ENCODE assay signal across 21 cellular contexts in the genomic region with DNA sequence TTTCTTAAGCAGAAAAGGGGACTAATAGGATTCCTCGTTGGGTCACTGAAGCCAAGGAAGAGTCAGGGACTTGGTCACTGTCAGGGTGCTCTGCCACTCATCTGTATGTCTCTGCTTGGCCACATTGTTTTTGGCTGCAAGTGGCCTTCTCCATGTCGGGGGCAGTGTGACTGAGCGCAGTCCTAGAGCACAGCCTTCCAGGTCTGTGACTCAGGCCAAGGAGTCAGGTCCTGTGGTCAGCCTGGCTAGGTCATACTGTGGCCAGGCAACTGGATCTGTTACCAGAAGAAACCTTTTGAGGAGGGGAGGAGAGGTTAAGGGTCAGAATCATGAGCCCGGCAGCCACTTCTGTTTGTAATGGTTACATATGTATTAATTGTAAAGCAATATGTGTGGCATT.
"Had no signal": no experiment of that assay in that cellular context is flagged by ENCODE, and none has a peak within 500 bp of the region (broad histone marks: within the 10 kb centered on the region; RNA-seq: fewer than 3 reads in every experiment).

No MANE protein-coding gene starts in this region.

- H3K27me3 ChIP-seq: ascending aorta, breast epithelium, neutrophil, upper lobe of right lung had no signal

- H3K4me1 ChIP-seq: ascending aorta, breast epithelium, upper lobe of right lung had no signal

- DNase-seq: activated CD4-positive, alpha-beta T cell treated with anti-CD3 and anti-CD28 coated beads, Interleukin-2, amount 10 ng/mL, durations not matched to agents 7 days and 5 days; activated CD8-positive, alpha-beta T cell treated with anti-CD3 and anti-CD28 coated beads, Interleukin-2, amount 10 ng/mL, durations not matched to agents 7 days and 5 days; activated effector memory CD4-positive, alpha-beta T cell treated with Interleukin-2 at 50 U/mL for 16 hours; activated naive CD4-positive, alpha-beta T cell treated with anti-CD3 and anti-CD28 coated beads, Interleukin-2, amount 10 ng/mL, durations not matched to agents 7 days and 5 days; activated T-cell treated with anti-CD3 and anti-CD28 coated beads, Interleukin-2, amount 50 U/mL, for 24 hours; cerebellar nuclear complex; effector CD8-positive, alpha-beta T cell; glutamatergic neuron; kidney glomerular epithelial cell; naive thymus-derived CD8-positive, alpha-beta T cell; posterior cingulate gyrus; stimulated activated CD4-positive, alpha-beta T cell treated with anti-CD3 and anti-CD28 coated beads, Interleukin-12 subunit alpha, Interleukin-12 subunit beta, amount 100 ng/mL, for 4 hours; stimulated activated CD4-positive, alpha-beta T cell treated with anti-CD3 and anti-CD28 coated beads, Interleukin-1b, Interleukin-23, amount 100 ng/mL, for 48 hours; stimulated activated CD8-positive, alpha-beta memory T cell treated with anti-CD3 and anti-CD28 coated beads, Interleukin-4, amount 100 ng/mL, for 48 hours; stimulated activated naive CD4-positive, alpha-beta T cell; T-cell; upper lobe of right lung had no signal

- H3K4me3 Mint-ChIP-seq: activated CD4-positive, alpha-beta T cell treated with anti-CD3 and anti-CD28 coated beads, Interleukin-2, amount 10 ng/mL, durations not matched to agents 7 days and 5 days; activated CD8-positive, alpha-beta T cell treated with anti-CD3 and anti-CD28 coated beads, Interleukin-2, amount 10 ng/mL, durations not matched to agents 7 days and 5 days; activated naive CD4-positive, alpha-beta T cell treated with anti-CD3 and anti-CD28 coated beads, Interleukin-2, amount 10 ng/mL, durations not matched to agents 7 days and 5 days; activated T-cell treated with anti-CD3 and anti-CD28 coated beads, Interleukin-2, amount 50 U/mL, for 24 hours; memory B cell; naive thymus-derived CD8-positive, alpha-beta T cell; T-cell had no signal

- H3K27ac ChIP-seq: ascending aorta, breast epithelium, neutrophil, upper lobe of right lung had no signal

- H3K4me3 ChIP-seq: ascending aorta, breast epithelium, upper lobe of right lung had no signal

- H3K4me1 Mint-ChIP-seq: activated CD4-positive, alpha-beta T cell treated with anti-CD3 and anti-CD28 coated beads, Interleukin-2, amount 10 ng/mL, durations not matched to agents 7 days and 5 days; activated naive CD4-positive, alpha-beta T cell treated with anti-CD3 and anti-CD28 coated beads, Interleukin-2, amount 10 ng/mL, durations not matched to agents 7 days and 5 days had no signal

- H3K9me3 ChIP-seq: breast epithelium, neutrophil, upper lobe of right lung had no signal

- H3K36me3 ChIP-seq: ascending aorta, breast epithelium, neutrophil, upper lobe of right lung had no signal

- ATAC-seq: activated CD8-positive, alpha-beta T cell treated with anti-CD3 and anti-CD28 coated beads, Interleukin-2, amount 10 ng/mL, durations not matched to agents 7 days and 5 days; naive thymus-derived CD8-positive, alpha-beta T cell; T-cell; upper lobe of right lung had no signal

- H3K27ac Mint-ChIP-seq: activated CD4-positive, alpha-beta T cell treated with anti-CD3 and anti-CD28 coated beads, Interleukin-2, amount 10 ng/mL, durations not matched to agents 7 days and 5 days; activated CD8-positive, alpha-beta T cell treated with anti-CD3 and anti-CD28 coated beads, Interleukin-2, amount 10 ng/mL, durations not matched to agents 7 days and 5 days; activated naive CD4-positive, alpha-beta T cell treated with anti-CD3 and anti-CD28 coated beads, Interleukin-2, amount 10 ng/mL, durations not matched to agents 7 days and 5 days; activated T-cell treated with anti-CD3 and anti-CD28 coated beads, Interleukin-2, amount 50 U/mL, for 24 hours; memory B cell; T-cell had no signal

- H3K27me3 Mint-ChIP-seq: activated CD4-positive, alpha-beta T cell treated with anti-CD3 and anti-CD28 coated beads, Interleukin-2, amount 10 ng/mL, durations not matched to agents 7 days and 5 days; activated naive CD4-positive, alpha-beta T cell treated with anti-CD3 and anti-CD28 coated beads, Interleukin-2, amount 10 ng/mL, durations not matched to agents 7 days and 5 days; activated T-cell treated with anti-CD3 and anti-CD28 coated beads, Interleukin-2, amount 50 U/mL, for 24 hours; memory B cell; naive thymus-derived CD8-positive, alpha-beta T cell; T-cell had no signal
